In genomic region chr13:97441414-97441813, GRCh38 we compare ENCODE assay signal across 16 cellular contexts.
DNase-seq lines count a peak whose midpoint lies in the region; ATAC-seq and TF ChIP-seq lines count a peak whose summit lies in the region.
"Had no signal": no experiment of that assay in that cellular context is flagged by ENCODE, and none has a peak within 500 bp of the region (broad histone marks: within the 10 kb centered on the region; RNA-seq: fewer than 3 reads in every experiment).

No MANE protein-coding gene starts in this region.

- H3K4me3 ChIP-seq in tibial artery: no peak overlapping the region
- H3K4me3 ChIP-seq: BLaER1 treated with 17β-estradiol and CSF1 and Interleukin-3, amounts not matched to agents 10 nM and 100 nM; psoas muscle; SK-N-MC had no signal

- peak; percentile 57 for ATAC-seq in GM18909 (IDR thresholded peaks at IDR 0.05; ENCODE audit: poor library complexity, unreplicated experiment)
- peak; percentile 69 for ATAC-seq in GM21723 (IDR thresholded peaks at IDR 0.05; ENCODE audit: unreplicated experiment)
- ATAC-seq in HG03066 (IDR thresholded peaks at IDR 0.05; ENCODE audit: low read depth, unreplicated experiment): peak; percentile 62
- peak; percentile 84 to 94 for ATAC-seq in stimulated activated naive B cell treated with anti-CD40 and anti-IgM and Interleukin-4, amounts not matched to agents 10 μg/mL and 1 μg/mL and 100 μg/mL, for 72 hours (replicated peaks)
- ATAC-seq: activated CD8-positive, alpha-beta T cell treated with anti-CD3 and anti-CD28 coated beads, Interleukin-2, amount 10 ng/mL, durations not matched to agents 7 days and 5 days; natural killer cell treated with Interleukin-12 subunit alpha and Interleukin-12 subunit beta and Interleukin-15 and Interleukin-18, amount 100 ng/mL, for 72 hours; psoas muscle had no signal

- DNase-seq in stimulated activated naive B cell treated with anti-CD40 and anti-IgM and Interleukin-4, amounts not matched to agents 10 μg/mL and 1 μg/mL and 100 μg/mL, for 72 hours: no peak
- no peak for DNase-seq in COLO829 (ENCODE audit: low spot score)
- no peak for DNase-seq in tibial artery
- no peak for DNase-seq in amygdala (lab: John Stamatoyannopoulos, UW)
- DNase-seq: activated CD8-positive, alpha-beta T cell treated with anti-CD3 and anti-CD28 coated beads, Interleukin-2, amount 10 ng/mL, durations not matched to agents 7 days and 5 days; activated effector memory CD4-positive, alpha-beta T cell treated with Interleukin-2 at 50 U/mL for 16 hours; DMS53; NCI-H187; NCI-H446 treated with DMSO at 0.1 percent for 48 hours; psoas muscle had no signal

- H3K9me3 ChIP-seq in tibial artery: no peaks in the 10 kb centered on the region
- H3K9me3 ChIP-seq: BLaER1 treated with 17β-estradiol and CSF1 and Interleukin-3, amounts not matched to agents 10 nM and 100 nM; psoas muscle had no signal

- H3K36me3 ChIP-seq in tibial artery: no peaks in the 10 kb centered on the region

- TF ChIP-seq CTCF in tibial artery (IDR thresholded peaks at IDR 0.05): no peak

- no peaks in the 10 kb centered on the region for H3K27me3 Mint-ChIP-seq in stimulated activated naive B cell treated with anti-CD40 and anti-IgM and Interleukin-4, amounts not matched to agents 10 μg/mL and 1 μg/mL and 100 μg/mL, for 72 hours
- H3K27me3 Mint-ChIP-seq: natural killer cell treated with Interleukin-12 subunit alpha and Interleukin-12 subunit beta and Interleukin-15 and Interleukin-18, amount 100 ng/mL, for 72 hours had no signal

- no peaks in the 10 kb centered on the region for H3K9me3 Mint-ChIP-seq in stimulated activated naive B cell treated with anti-CD40 and anti-IgM and Interleukin-4, amounts not matched to agents 10 μg/mL and 1 μg/mL and 100 μg/mL, for 72 hours
- H3K9me3 Mint-ChIP-seq: natural killer cell treated with Interleukin-12 subunit alpha and Interleukin-12 subunit beta and Interleukin-15 and Interleukin-18, amount 100 ng/mL, for 72 hours had no signal

- no peak overlapping the region for H3K27ac ChIP-seq in tibial artery
- H3K27ac ChIP-seq: BLaER1 treated with 17β-estradiol and CSF1 and Interleukin-3, amounts not matched to agents 10 nM and 100 nM; psoas muscle; SK-N-MC had no signal

- H3K36me3 Mint-ChIP-seq in stimulated activated naive B cell treated with anti-CD40 and anti-IgM and Interleukin-4, amounts not matched to agents 10 μg/mL and 1 μg/mL and 100 μg/mL, for 72 hours: peaks cover 8 to 9% of the 10 kb centered on the region in 2 donors
- H3K36me3 Mint-ChIP-seq: natural killer cell treated with Interleukin-12 subunit alpha and Interleukin-12 subunit beta and Interleukin-15 and Interleukin-18, amount 100 ng/mL, for 72 hours had no signal

- peaks cover 0 to 31% (median 2%) of the 10 kb centered on the region in 4 donors for H3K4me1 ChIP-seq in tibial artery

- intact Hi-C loops in tibial artery (cut with DNase I; ENCODE audit: low total_unique reads): no loop called here

- peak overlapping the region; percentile 11 to 38 for H3K4me3 Mint-ChIP-seq in stimulated activated naive B cell treated with anti-CD40 and anti-IgM and Interleukin-4, amounts not matched to agents 10 μg/mL and 1 μg/mL and 100 μg/mL, for 72 hours
- H3K4me3 Mint-ChIP-seq: activated CD8-positive, alpha-beta T cell treated with anti-CD3 and anti-CD28 coated beads, Interleukin-2, amount 10 ng/mL, durations not matched to agents 7 days and 5 days; natural killer cell treated with Interleukin-12 subunit alpha and Interleukin-12 subunit beta and Interleukin-15 and Interleukin-18, amount 100 ng/mL, for 72 hours had no signal

- H3K27me3 ChIP-seq in tibial artery: no peaks in the 10 kb centered on the region
- H3K27me3 ChIP-seq: BLaER1 treated with 17β-estradiol and CSF1 and Interleukin-3, amounts not matched to agents 10 nM and 100 nM had no signal

- H3K4me1 Mint-ChIP-seq in stimulated activated naive B cell treated with anti-CD40 and anti-IgM and Interleukin-4, amounts not matched to agents 10 μg/mL and 1 μg/mL and 100 μg/mL, for 72 hours: peaks cover 5 to 8% of the 10 kb centered on the region in 2 donors

- no peak overlapping the region for H3K27ac Mint-ChIP-seq in stimulated activated naive B cell treated with anti-CD40 and anti-IgM and Interleukin-4, amounts not matched to agents 10 μg/mL and 1 μg/mL and 100 μg/mL, for 72 hours
- H3K27ac Mint-ChIP-seq: activated CD8-positive, alpha-beta T cell treated with anti-CD3 and anti-CD28 coated beads, Interleukin-2, amount 10 ng/mL, durations not matched to agents 7 days and 5 days; natural killer cell treated with Interleukin-12 subunit alpha and Interleukin-12 subunit beta and Interleukin-15 and Interleukin-18, amount 100 ng/mL, for 72 hours had no signal
